8 cellular contexts compared by ENCODE assay signal in the genomic region with DNA sequence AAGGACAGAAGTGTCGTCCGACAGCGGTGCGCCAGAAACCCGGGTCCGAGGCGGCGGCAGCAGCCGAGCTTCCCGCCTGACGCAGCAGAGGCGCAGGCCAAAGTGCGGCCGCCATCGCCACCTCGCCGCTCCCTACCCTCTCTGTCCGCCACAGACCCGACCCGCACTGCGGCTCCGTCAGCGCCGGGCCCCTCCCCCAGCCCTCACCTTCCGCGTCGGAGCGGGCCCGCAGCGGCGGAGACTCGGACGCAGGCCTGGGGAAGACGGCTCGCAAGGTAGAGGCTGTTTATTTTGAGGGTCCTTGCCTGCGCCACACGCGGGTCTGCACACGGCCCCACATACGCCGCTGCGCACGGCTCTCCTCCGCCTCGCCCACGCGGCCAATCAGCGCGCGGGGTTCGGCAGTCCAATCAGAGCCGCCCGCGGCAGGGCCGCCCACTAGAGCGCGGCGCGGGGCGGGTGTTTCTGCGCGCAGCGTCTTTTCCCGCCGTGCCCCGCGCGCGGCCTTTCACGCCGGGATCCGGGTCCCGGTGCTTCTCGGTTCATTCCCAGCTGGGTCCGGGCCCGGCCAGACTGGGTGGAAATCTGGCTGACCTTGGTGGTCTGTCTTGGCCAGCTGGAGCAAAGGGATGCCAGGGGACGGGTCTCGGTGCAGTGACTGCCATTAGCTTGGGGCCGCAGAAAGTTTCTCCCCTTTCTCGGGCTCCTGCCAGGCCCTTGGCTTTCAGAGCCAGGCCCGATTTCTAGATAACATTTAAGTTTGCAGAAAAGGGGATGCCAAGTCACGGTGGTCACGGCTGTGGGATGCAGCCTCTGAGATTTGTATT.
DNase-seq lines count a peak whose midpoint lies in the region; ATAC-seq and TF ChIP-seq lines count a peak whose summit lies in the region.

A gene (minus strand): TSS at position 328 of the 827 bp plus-strand sequence. CDS start 12,139 bp downstream, outside the sequence.

- H3K27me3 Mint-ChIP-seq in central memory CD8-positive, alpha-beta T cell = no peaks in the 10 kb centered on the region

- H3K4me3 ChIP-seq in AG10803 (ENCODE audit: low read length) = peak within 1 kb of the TSS; percentile 97

- H3K4me1 Mint-ChIP-seq in central memory CD8-positive, alpha-beta T cell = peaks cover 42% of the 10 kb centered on the region

- DNase-seq in AG10803 (ENCODE audit: low read depth) = peak; percentile 94
- DNase-seq in NCI-H446 treated with DMSO at 0.1 percent for 48 hours (lab: John Stamatoyannopoulos, UW) = peak; percentile 89
- peak; percentile 83 to 90 for DNase-seq in central memory CD8-positive, alpha-beta T cell (ENCODE audit: low spot score in 2 of 2)
- DNase-seq in islet precursor cell = peak; percentile 94
- DNase-seq in stimulated activated CD4-positive, alpha-beta T cell treated with anti-CD3 and anti-CD28 coated beads, Interleukin-12 subunit alpha, Interleukin-12 subunit beta, amount 100 ng/mL, for 4 hours = peak; percentile 89

- H3K9me3 Mint-ChIP-seq in central memory CD8-positive, alpha-beta T cell = no peaks in the 10 kb centered on the region

- peak within 1 kb of the TSS; percentile 96 for H3K27ac Mint-ChIP-seq in central memory CD8-positive, alpha-beta T cell (ENCODE audit: low read depth)

- peaks cover 47% of the 10 kb centered on the region for H3K36me3 Mint-ChIP-seq in central memory CD8-positive, alpha-beta T cell (ENCODE audit: insufficient read depth)

- ATAC-seq in GM19043 (IDR thresholded peaks at IDR 0.05; ENCODE audit: low read depth, unreplicated experiment) (peak; percentile 97), HG03354 (IDR thresholded peaks at IDR 0.05; ENCODE audit: poor library complexity, severe bottlenecking, unreplicated experiment) (peak; percentile 96)
- peak; percentile 94 to 97 for ATAC-seq in activated CD4-positive, CD25-positive, alpha-beta regulatory T cell treated with anti-CD3 and anti-CD28 coated beads, Interleukin-2, amount 50 U/mL, for 24 hours
- peak; percentile 98 for ATAC-seq in central memory CD8-positive, alpha-beta T cell (replicated peaks; ENCODE audit: extremely low read depth, poor library complexity, severe bottlenecking)

- TF ChIP-seq CTCF in AG10803 (conservative IDR thresholded peaks at IDR 0.05; ENCODE audit: low read length) = no peak

- H3K4me3 Mint-ChIP-seq in central memory CD8-positive, alpha-beta T cell = peak within 1 kb of the TSS; percentile 86

Comparison
In these comparisons a context has a peak if more than half of its experiments do, and no peak if none do; other contexts are left out.
1. Peak in every context shown above with its lines: DNase-seq, ATAC-seq and H3K4me3 ChIP-seq.